17 cellular contexts compared by ENCODE assay signal in genomic region chr6:42013134-42013516, GRCh38. TPM values are rescaled to one million over a fixed set of nuclear protein-coding genes. Genes with fewer than 3 reads are reported as not detected.
DNase-seq lines count a peak whose midpoint lies in the region; ATAC-seq and TF ChIP-seq lines count a peak whose summit lies in the region.
"Had no signal": no experiment of that assay in that cellular context is flagged by ENCODE, and none has a peak within 500 bp of the region (broad histone marks: within the 10 kb centered on the region; RNA-seq: fewer than 3 reads in every experiment).

No MANE protein-coding gene starts in this region.

- H3K4me1 Mint-ChIP-seq in activated naive CD4-positive, alpha-beta T cell treated with anti-CD3 and anti-CD28 coated beads for 36 hours (ENCODE audit: low read depth) = peaks cover 82% of the 10 kb centered on the region
- peaks cover 79% of the 10 kb centered on the region for H3K4me1 Mint-ChIP-seq in activated naive CD4-positive, alpha-beta T cell treated with anti-CD3 and anti-CD28 coated beads, Interleukin-2, amount 10 ng/mL, durations not matched to agents 7 days and 5 days
- H3K4me1 Mint-ChIP-seq in T-helper 1 cell treated with Interleukin-12 subunit alpha and Interleukin-12 subunit beta and Interleukin-4 antibody, amounts not matched to agents 30 μg/mL and 1 μg/mL, for 36 hours (ENCODE audit: low read depth) = peaks cover 63% of the 10 kb centered on the region

- H3K4me3 ChIP-seq in epithelial cell of proximal tubule (ENCODE audit: low read depth, low read length) = no peak overlapping the region

- CTCF ChIA-PET in activated naive CD4-positive, alpha-beta T cell treated with anti-CD3 and anti-CD28 coated beads for 36 hours (lab: Charles Lee) = interaction anchor here (1.1 kb wide), 1 partner anchor 30 kb away, joined by 3 read pairs; no protein-coding TSS in a partner anchor
- CTCF ChIA-PET in activated naive CD4-positive, alpha-beta T cell treated with anti-CD3 and anti-CD28 coated beads, Interleukin-2, amount 10 ng/mL, durations not matched to agents 7 days and 5 days (lab: Charles Lee) = interaction anchor here (1.6 kb wide), 1 partner anchor 70 kb away, joined by 6 read pairs; the partner anchor contains the start of gene CCND3

- peak overlapping the region; percentile 94 for H3K27ac Mint-ChIP-seq in activated naive CD4-positive, alpha-beta T cell treated with anti-CD3 and anti-CD28 coated beads for 36 hours
- H3K27ac Mint-ChIP-seq in activated naive CD4-positive, alpha-beta T cell treated with anti-CD3 and anti-CD28 coated beads, Interleukin-2, amount 10 ng/mL, durations not matched to agents 7 days and 5 days = no peak overlapping the region
- H3K27ac Mint-ChIP-seq in T-helper 1 cell treated with Interleukin-12 subunit alpha and Interleukin-12 subunit beta and Interleukin-4 antibody, amounts not matched to agents 30 μg/mL and 1 μg/mL, for 36 hours = peak overlapping the region; percentile 32

- peak; percentile 18 for DNase-seq in activated naive CD4-positive, alpha-beta T cell treated with anti-CD3 and anti-CD28 coated beads for 36 hours
- no peak for DNase-seq in activated naive CD4-positive, alpha-beta T cell treated with anti-CD3 and anti-CD28 coated beads, Interleukin-2, amount 10 ng/mL, durations not matched to agents 7 days and 5 days
- DNase-seq in epithelial cell of proximal tubule (ENCODE audit: low read depth) = peak; percentile 47
- no peak for DNase-seq in stimulated activated naive CD8-positive, alpha-beta T cell treated with anti-CD3 and anti-CD28 coated beads, Interleukin-15, Interleukin-2, amounts not matched to agents 100 U/mL and 50 U/mL, for 24 hours
- no peak for DNase-seq in SW 1271 (lab: John Stamatoyannopoulos, UW)
- DNase-seq: AML-193; dermis blood vessel endothelial cell; GF-D8; NCI-H146; SHP77 treated with DMSO at 0.1 percent for 48 hours; stimulated activated CD4-positive, alpha-beta T cell treated with anti-CD3 and anti-CD28 coated beads, Interleukin-2, amount 100 ng/mL, for 48 hours; stimulated activated naive CD4-positive, alpha-beta T cell treated with Interleukin-2 at 50 U/mL for 16 hours; WERI-Rb-1 had no signal

- peak overlapping the region; percentile 30 for H3K4me3 Mint-ChIP-seq in activated naive CD4-positive, alpha-beta T cell treated with anti-CD3 and anti-CD28 coated beads for 36 hours
- no peak overlapping the region for H3K4me3 Mint-ChIP-seq in activated naive CD4-positive, alpha-beta T cell treated with anti-CD3 and anti-CD28 coated beads, Interleukin-2, amount 10 ng/mL, durations not matched to agents 7 days and 5 days
- peak overlapping the region; percentile 7 for H3K4me3 Mint-ChIP-seq in T-helper 1 cell treated with Interleukin-12 subunit alpha and Interleukin-12 subunit beta and Interleukin-4 antibody, amounts not matched to agents 30 μg/mL and 1 μg/mL, for 36 hours

- peaks cover 4% of the 10 kb centered on the region for H3K9me3 Mint-ChIP-seq in activated naive CD4-positive, alpha-beta T cell treated with anti-CD3 and anti-CD28 coated beads for 36 hours
- no peaks in the 10 kb centered on the region for H3K9me3 Mint-ChIP-seq in activated naive CD4-positive, alpha-beta T cell treated with anti-CD3 and anti-CD28 coated beads, Interleukin-2, amount 10 ng/mL, durations not matched to agents 7 days and 5 days
- H3K9me3 Mint-ChIP-seq in T-helper 1 cell treated with Interleukin-12 subunit alpha and Interleukin-12 subunit beta and Interleukin-4 antibody, amounts not matched to agents 30 μg/mL and 1 μg/mL, for 36 hours = peaks cover 4% of the 10 kb centered on the region

- ATAC-seq in stimulated activated naive CD8-positive, alpha-beta T cell treated with anti-CD3 and anti-CD28 coated beads, Interleukin-15, Interleukin-2, amounts not matched to agents 100 U/mL and 50 U/mL, for 24 hours = peak; percentile 30
- ATAC-seq in HG03139 (IDR thresholded peaks at IDR 0.05; ENCODE audit: unreplicated experiment) = no peak
- no peak for ATAC-seq in GM19023 (IDR thresholded peaks at IDR 0.05; ENCODE audit: unreplicated experiment)
- ATAC-seq: HepG2 had no signal

- TF ChIP-seq CTCF in epithelial cell of proximal tubule (conservative IDR thresholded peaks at IDR 0.05; ENCODE audit: low read depth, low read length) = no peak

- intact Hi-C loops in activated naive CD4-positive, alpha-beta T cell treated with anti-CD3 and anti-CD28 coated beads for 36 hours (cut with micrococcal nuclease) = no loop called here

- no peaks in the 10 kb centered on the region for H3K27me3 Mint-ChIP-seq in activated naive CD4-positive, alpha-beta T cell treated with anti-CD3 and anti-CD28 coated beads for 36 hours (ENCODE audit: low read depth)
- H3K27me3 Mint-ChIP-seq in activated naive CD4-positive, alpha-beta T cell treated with anti-CD3 and anti-CD28 coated beads, Interleukin-2, amount 10 ng/mL, durations not matched to agents 7 days and 5 days = no peaks in the 10 kb centered on the region
- H3K27me3 Mint-ChIP-seq in T-helper 1 cell treated with Interleukin-12 subunit alpha and Interleukin-12 subunit beta and Interleukin-4 antibody, amounts not matched to agents 30 μg/mL and 1 μg/mL, for 36 hours (ENCODE audit: low read depth) = no peaks in the 10 kb centered on the region

- H3K36me3 Mint-ChIP-seq in activated naive CD4-positive, alpha-beta T cell treated with anti-CD3 and anti-CD28 coated beads for 36 hours (ENCODE audit: low read depth) = peaks cover 23% of the 10 kb centered on the region
- peaks cover 44% of the 10 kb centered on the region for H3K36me3 Mint-ChIP-seq in activated naive CD4-positive, alpha-beta T cell treated with anti-CD3 and anti-CD28 coated beads, Interleukin-2, amount 10 ng/mL, durations not matched to agents 7 days and 5 days
- peaks cover 22% of the 10 kb centered on the region for H3K36me3 Mint-ChIP-seq in T-helper 1 cell treated with Interleukin-12 subunit alpha and Interleukin-12 subunit beta and Interleukin-4 antibody, amounts not matched to agents 30 μg/mL and 1 μg/mL, for 36 hours (ENCODE audit: low read depth)

RNA-seq across cellular contexts. Expression of gene TAF8, which starts 37.2 kb away (rescaled TPM):
- 10 to 100 TPM; 67.3 to 68.5 TPM for total RNA-seq in activated naive CD4-positive, alpha-beta T cell treated with anti-CD3 and anti-CD28 coated beads for 36 hours
- total RNA-seq in epithelial cell of proximal tubule = 10.8 and 14.8 TPM in 2 replicates

Comparison
In these comparisons a context has a peak if more than half of its experiments do, and no peak if none do; other contexts are left out.
1. DNase-seq: peak in activated naive CD4-positive, alpha-beta T cell treated with anti-CD3 and anti-CD28 coated beads for 36 hours (single experiment) and epithelial cell of proximal tubule (single experiment); none in activated naive CD4-positive, alpha-beta T cell treated with anti-CD3 and anti-CD28 coated beads, Interleukin-2, amount 10 ng/mL, durations not matched to agents 7 days and 5 days (single experiment), stimulated activated naive CD8-positive, alpha-beta T cell treated with anti-CD3 and anti-CD28 coated beads, Interleukin-15, Interleukin-2, amounts not matched to agents 100 U/mL and 50 U/mL, for 24 hours (single experiment) and SW 1271 (0 of 2).